ENCODE assay signal across 7 cellular contexts in the genomic region with DNA sequence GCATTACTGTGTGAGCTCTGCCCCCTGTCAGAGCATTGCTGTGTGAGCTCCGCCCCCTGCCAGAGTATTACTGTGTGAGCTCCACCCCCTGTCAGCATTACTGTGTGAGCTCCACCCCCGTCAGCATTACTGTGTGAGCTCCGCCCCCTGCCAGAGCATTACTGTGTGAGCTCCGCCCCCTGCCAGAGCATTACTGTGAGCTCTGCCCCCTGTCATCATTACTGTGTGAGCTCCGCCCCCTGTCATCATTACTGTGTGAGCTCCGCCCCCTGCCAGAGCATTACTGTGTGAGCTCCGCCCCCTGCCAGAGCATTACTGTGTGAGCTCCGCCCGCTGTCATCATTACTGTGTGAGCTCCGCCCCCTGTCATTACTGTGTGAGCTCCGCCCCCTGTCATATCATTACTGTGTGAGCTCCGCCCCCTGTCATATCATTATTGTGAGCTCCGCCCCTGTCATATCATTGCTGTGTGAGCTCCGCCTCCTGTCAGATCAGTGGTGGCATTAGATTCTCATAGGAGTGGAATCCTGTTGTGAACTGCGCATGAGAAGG. TPM values are rescaled to one million over a fixed set of nuclear protein-coding genes. Genes with fewer than 3 reads are reported as not detected.
DNase-seq lines count a peak whose midpoint lies in the region; ATAC-seq and TF ChIP-seq lines count a peak whose summit lies in the region.
"Not testable (repeated sequence)": the region's sequence is repeated elsewhere in the genome, so short reads cannot be mapped to it uniquely, and the experiment has no call there.

No MANE protein-coding gene starts in this region.

- POLR2A ChIA-PET in PC-9 (lab: Charles Lee; ENCODE audit: unreplicated experiment), result interaction anchor here (0.6 kb wide), 2 partner anchors 25 to 128 kb away, joined by 3 read pairs; no protein-coding TSS in a partner anchor

- H3K27me3 ChIP-seq in PC-9 (ENCODE audit: insufficient read depth, low read depth), result not testable (repeated sequence)

- CTCF ChIA-PET in PC-9 (lab: Charles Lee), result not testable (repeated sequence)

- BruUV-seq in PC-9 (replicated peaks; lab: Mats Ljungman, UMichigan), result not testable (repeated sequence)

- not testable (repeated sequence) for H3K4me3 Mint-ChIP-seq in activated T-helper 2 cell treated with anti-CD3 and anti-CD28 coated beads, Interferon-gamma antibody, Interleukin-2, Interleukin-4, amounts not matched to agents 10 μg/mL and 5 μg/mL and 100 μg/mL, durations not matched to agents 14 hours and 24 hours and 36 hours (ENCODE audit: low read depth); naive B cell
- H3K4me3 Mint-ChIP-seq in endothelial cell (ENCODE audit: unreplicated experiment), result peak overlapping the region; percentile 80

- DNase-seq in H4 (ENCODE audit: low spot score) (peak; percentile 13), PC-9 (peak; percentile 50 to 70), naive B cell (peak; percentile 22)
- peak; percentile 21 to 22 for DNase-seq in activated CD4-positive, alpha-beta T cell treated with anti-CD3 and anti-CD28 coated beads for 4 hours
- peak; percentile 61 for DNase-seq in activated T-helper 2 cell treated with anti-CD3 and anti-CD28 coated beads, Interferon-gamma antibody, Interleukin-2, Interleukin-4, amounts not matched to agents 10 μg/mL and 5 μg/mL and 100 μg/mL, durations not matched to agents 14 hours and 24 hours and 36 hours (ENCODE audit: low spot score)
- DNase-seq in endothelial cell (ENCODE audit: low spot score), result not testable (repeated sequence)
- peak; percentile 51 for DNase-seq in stimulated activated CD4-positive, alpha-beta T cell treated with anti-CD3 and anti-CD28 coated beads, Interleukin-4, amount 100 ng/mL, for 1 hour

- H3K4me1 Mint-ChIP-seq in activated T-helper 2 cell treated with anti-CD3 and anti-CD28 coated beads, Interferon-gamma antibody, Interleukin-2, Interleukin-4, amounts not matched to agents 10 μg/mL and 5 μg/mL and 100 μg/mL, durations not matched to agents 14 hours and 24 hours and 36 hours (ENCODE audit: low read depth), result peaks cover 35% of the 10 kb centered on the region
- not testable (repeated sequence) for H3K4me1 Mint-ChIP-seq in endothelial cell (ENCODE audit: unreplicated experiment); naive B cell

- H3F3A ChIP-seq in PC-9 (ENCODE audit: insufficient read depth, low read depth), result peaks cover 11% of the 10 kb centered on the region; the same call in 1 of the 2 replicates

- TF ChIP-seq CTCF in PC-9 (conservative IDR thresholded peaks at IDR 0.05); endothelial cell (IDR thresholded peaks at IDR 0.05; ENCODE audit: unreplicated experiment): not testable (repeated sequence)

- not testable (repeated sequence) for H4K20me1 ChIP-seq in PC-9 (ENCODE audit: insufficient read depth)

- peaks cover 78% of the 10 kb centered on the region for H3K36me3 Mint-ChIP-seq in activated T-helper 2 cell treated with anti-CD3 and anti-CD28 coated beads, Interferon-gamma antibody, Interleukin-2, Interleukin-4, amounts not matched to agents 10 μg/mL and 5 μg/mL and 100 μg/mL, durations not matched to agents 14 hours and 24 hours and 36 hours (ENCODE audit: low read depth)
- H3K36me3 Mint-ChIP-seq in endothelial cell (ENCODE audit: low read depth, unreplicated experiment), result peaks cover 20% of the 10 kb centered on the region
- peaks cover 28 to 37% of the 10 kb centered on the region in 2 donors for H3K36me3 Mint-ChIP-seq in naive B cell

- H3K9me2 ChIP-seq in PC-9 (ENCODE audit: insufficient read depth), result not testable (repeated sequence)

- H3K4me3 ChIP-seq in PC-9, result not testable (repeated sequence)

- peaks cover 32% of the 10 kb centered on the region for H3K36me3 ChIP-seq in PC-9 (ENCODE audit: low read depth)

- intact Hi-C loops in PC-9 (cut with micrococcal nuclease; ENCODE audit: unreplicated experiment); activated T-helper 2 cell treated with anti-CD3 and anti-CD28 coated beads, Interferon-gamma antibody, Interleukin-2, Interleukin-4, amounts not matched to agents 10 μg/mL and 5 μg/mL and 100 μg/mL, durations not matched to agents 14 hours and 24 hours and 36 hours (cut with micrococcal nuclease): not testable (repeated sequence)

- H3K9me3 Mint-ChIP-seq in activated T-helper 2 cell treated with anti-CD3 and anti-CD28 coated beads, Interferon-gamma antibody, Interleukin-2, Interleukin-4, amounts not matched to agents 10 μg/mL and 5 μg/mL and 100 μg/mL, durations not matched to agents 14 hours and 24 hours and 36 hours; endothelial cell (ENCODE audit: unreplicated experiment); naive B cell: not testable (repeated sequence)

- H3K27me3 Mint-ChIP-seq in activated T-helper 2 cell treated with anti-CD3 and anti-CD28 coated beads, Interferon-gamma antibody, Interleukin-2, Interleukin-4, amounts not matched to agents 10 μg/mL and 5 μg/mL and 100 μg/mL, durations not matched to agents 14 hours and 24 hours and 36 hours (ENCODE audit: low read depth); endothelial cell (ENCODE audit: unreplicated experiment); naive B cell: not testable (repeated sequence)

- H3K9me3 ChIP-seq in PC-9 (ENCODE audit: insufficient read depth, low read depth), result not testable (repeated sequence)

- ATAC-seq in naive B cell (ENCODE audit: low read depth in 2 of 2), result not testable (repeated sequence)

- H3K4me2 ChIP-seq in PC-9, result not testable (repeated sequence)

- H3K27ac ChIP-seq in PC-9, result not testable (repeated sequence)

- not testable (repeated sequence) for H2AFZ ChIP-seq in PC-9

- not testable (repeated sequence) for H3K79me2 ChIP-seq in PC-9 (ENCODE audit: low read depth)

- H3K27ac Mint-ChIP-seq in activated T-helper 2 cell treated with anti-CD3 and anti-CD28 coated beads, Interferon-gamma antibody, Interleukin-2, Interleukin-4, amounts not matched to agents 10 μg/mL and 5 μg/mL and 100 μg/mL, durations not matched to agents 14 hours and 24 hours and 36 hours, result peak overlapping the region; percentile 80
- H3K27ac Mint-ChIP-seq in endothelial cell (ENCODE audit: unreplicated experiment) (peak overlapping the region; percentile 67), naive B cell (peak overlapping the region in 3 of 6 donors; percentile 64 to 93 (median 79))

- not testable (repeated sequence) for H3K4me1 ChIP-seq in PC-9 (replicated peaks; ENCODE audit: insufficient read depth)

RNA-seq across cellular contexts. Expression of a gene that starts 33.5 kb away (rescaled TPM):
- 0.17 and 0.39 TPM in 2 replicates for total RNA-seq in H4 (2014; rRNA removed; shearing (Covaris generic))
- total RNA-seq in PC-9 (2021) (98.1 and 176 TPM in 2 replicates), endothelial cell (ENCODE audit: unreplicated experiment) (0.21 TPM)
- total RNA-seq in activated T-helper 2 cell treated with anti-CD3 and anti-CD28 coated beads, Interferon-gamma antibody, Interleukin-2, Interleukin-4, amounts not matched to agents 10 μg/mL and 5 μg/mL and 100 μg/mL, durations not matched to agents 14 hours and 24 hours and 36 hours, result 3.9 and 5.0 TPM in 2 replicates
- 1 to 10 TPM in 1 of 6 donors, under 1 TPM in 2, not detected in 3; 0.15 to 1.2 (median 0.83) TPM for polyA plus RNA-seq in naive B cell (ENCODE audit: low read depth in 6 of 6)

Comparison
In these comparisons a context has a peak if more than half of its experiments do, and no peak if none do; other contexts are left out.
1. RNA of a gene that starts 33.5 kb away (total RNA-seq): 98.1 to 176 TPM in PC-9; 3.9 to 5.0 TPM in activated T-helper 2 cell treated with anti-CD3 and anti-CD28 coated beads, Interferon-gamma antibody, Interleukin-2, Interleukin-4, amounts not matched to agents 10 μg/mL and 5 μg/mL and 100 μg/mL, durations not matched to agents 14 hours and 24 hours and 36 hours, 0.21 TPM in endothelial cell (single experiment) and 0.17 to 0.39 TPM in H4; every median in the first group is over 10 times any median in the second.